ENCODE assay signal across 1 cellular context in the genomic region with DNA sequence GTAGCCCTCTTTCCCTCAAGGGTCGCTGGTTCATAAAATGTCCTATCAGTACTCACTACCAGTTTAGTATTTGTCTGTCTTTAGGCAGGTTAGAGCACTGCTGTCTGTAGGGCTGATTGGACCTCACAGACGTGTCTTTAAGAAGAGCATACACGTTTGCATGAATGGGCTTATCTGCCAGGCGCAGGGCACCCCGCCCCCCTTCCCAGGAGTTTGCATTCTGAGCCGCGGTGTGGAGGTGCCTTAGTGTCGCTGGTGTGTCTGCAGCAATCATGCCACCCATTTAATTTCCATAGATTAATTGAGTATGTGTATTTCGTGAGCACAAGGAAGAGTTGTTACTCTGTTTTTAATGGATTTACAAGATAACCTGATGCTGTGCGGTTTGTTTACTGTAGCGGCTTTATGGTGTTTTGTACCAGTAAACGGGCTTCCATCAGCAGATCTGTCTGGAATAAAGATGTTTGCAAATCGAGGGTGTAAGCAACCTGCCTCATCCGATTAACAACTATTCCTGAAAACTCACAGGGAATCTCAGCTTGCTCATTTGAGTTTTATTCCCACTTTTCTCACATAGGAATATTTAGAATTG.
TF ChIP-seq lines count a peak whose summit lies in the region.

No MANE protein-coding gene starts in this region.

TF ChIP-seq in K562, 482 proteins besides CTCF, POLR2A, EP300 and RAD21 (continued from another document and continues in another):
- TF ChIP-seq ZNF592 (IDR thresholded peaks at IDR 0.05) (peak; percentile 71), ZNF253 (CRISPR knock-in tag; conservative IDR thresholded peaks at IDR 0.05) (no peak), ZNF263 (CRISPR knock-in tag; IDR thresholded peaks at IDR 0.05; ENCODE audit: borderline replicate concordance) (no peak), NFE2 (IDR thresholded peaks at IDR 0.05; ENCODE audit: low read depth) (peak; percentile 36; the same call in 1 of the 2 replicates), MED1 (CRISPR knock-in tag; IDR thresholded peaks at IDR 0.05; ENCODE audit: borderline replicate concordance) (no peak), ARNT (IDR thresholded peaks at IDR 0.05) (no peak; a peak in 2 of 4 replicates), NR2C2 (CRISPR knock-in tag; IDR thresholded peaks at IDR 0.05) (no peak), NR2C2 (tag; IDR thresholded peaks at IDR 0.05) (no peak), MYBL2 (IDR thresholded peaks at IDR 0.05; ENCODE audit: low read depth) (no peak), MYBL2 (CRISPR knock-in tag; IDR thresholded peaks at IDR 0.05; ENCODE audit: borderline replicate concordance) (no peak), HNRNPH1 (optimal IDR thresholded peaks at IDR 0.05; ENCODE audit: low read depth, low read length) (no peak), HINFP (tag; conservative IDR thresholded peaks at IDR 0.05; ENCODE audit: low read depth) (no peak), NFXL1 (CRISPR knock-in tag; IDR thresholded peaks at IDR 0.05) (no peak), MAFG (tag; conservative IDR thresholded peaks at IDR 0.05) (no peak), ZKSCAN1 (IDR thresholded peaks at IDR 0.05; ENCODE audit: low read depth, low read length) (no peak), POU5F1 (IDR thresholded peaks at IDR 0.05; ENCODE audit: borderline replicate concordance, low read depth, low read length, partially characterized antibody) (no peak), TCF15 (CRISPR knock-in tag; IDR thresholded peaks at IDR 0.05) (no peak), STAT5B (CRISPR knock-in tag; IDR thresholded peaks at IDR 0.05) (no peak), MLX (CRISPR knock-in tag; conservative IDR thresholded peaks at IDR 0.05) (no peak), ZNF583 (CRISPR knock-in tag; IDR thresholded peaks at IDR 0.05) (no peak), SP1 (CRISPR knock-in tag; IDR thresholded peaks at IDR 0.05) (peak; percentile 49), NFIX (CRISPR knock-in tag; IDR thresholded peaks at IDR 0.05; ENCODE audit: low read depth) (no peak), NFYB (IDR thresholded peaks at IDR 0.05; ENCODE audit: extremely low read depth, insufficient read length) (no peak), ESRRA (IDR thresholded peaks at IDR 0.05; ENCODE audit: borderline replicate concordance, low read depth) (no peak), NEUROD1 (IDR thresholded peaks at IDR 0.05; ENCODE audit: borderline replicate concordance, low read depth, low read length, partially characterized antibody) (peak; percentile 12), ZEB2 (IDR thresholded peaks at IDR 0.05) (peak; percentile 58; the same call in 1 of the 2 replicates), C11orf30 (IDR thresholded peaks at IDR 0.05; ENCODE audit: low read depth) (peak; percentile 38), GATAD2A (IDR thresholded peaks at IDR 0.05) (peak; percentile 53; the same call in 1 of the 2 replicates), THRA (IDR thresholded peaks at IDR 0.05) (no peak), SLC30A9 (CRISPR knock-in tag; IDR thresholded peaks at IDR 0.05) (no peak), CCNT2 (IDR thresholded peaks at IDR 0.05; ENCODE audit: borderline replicate concordance, extremely low read depth, insufficient read length, low read depth, low read length) (peak; percentile 30)
- TF ChIP-seq, protein P1, sequence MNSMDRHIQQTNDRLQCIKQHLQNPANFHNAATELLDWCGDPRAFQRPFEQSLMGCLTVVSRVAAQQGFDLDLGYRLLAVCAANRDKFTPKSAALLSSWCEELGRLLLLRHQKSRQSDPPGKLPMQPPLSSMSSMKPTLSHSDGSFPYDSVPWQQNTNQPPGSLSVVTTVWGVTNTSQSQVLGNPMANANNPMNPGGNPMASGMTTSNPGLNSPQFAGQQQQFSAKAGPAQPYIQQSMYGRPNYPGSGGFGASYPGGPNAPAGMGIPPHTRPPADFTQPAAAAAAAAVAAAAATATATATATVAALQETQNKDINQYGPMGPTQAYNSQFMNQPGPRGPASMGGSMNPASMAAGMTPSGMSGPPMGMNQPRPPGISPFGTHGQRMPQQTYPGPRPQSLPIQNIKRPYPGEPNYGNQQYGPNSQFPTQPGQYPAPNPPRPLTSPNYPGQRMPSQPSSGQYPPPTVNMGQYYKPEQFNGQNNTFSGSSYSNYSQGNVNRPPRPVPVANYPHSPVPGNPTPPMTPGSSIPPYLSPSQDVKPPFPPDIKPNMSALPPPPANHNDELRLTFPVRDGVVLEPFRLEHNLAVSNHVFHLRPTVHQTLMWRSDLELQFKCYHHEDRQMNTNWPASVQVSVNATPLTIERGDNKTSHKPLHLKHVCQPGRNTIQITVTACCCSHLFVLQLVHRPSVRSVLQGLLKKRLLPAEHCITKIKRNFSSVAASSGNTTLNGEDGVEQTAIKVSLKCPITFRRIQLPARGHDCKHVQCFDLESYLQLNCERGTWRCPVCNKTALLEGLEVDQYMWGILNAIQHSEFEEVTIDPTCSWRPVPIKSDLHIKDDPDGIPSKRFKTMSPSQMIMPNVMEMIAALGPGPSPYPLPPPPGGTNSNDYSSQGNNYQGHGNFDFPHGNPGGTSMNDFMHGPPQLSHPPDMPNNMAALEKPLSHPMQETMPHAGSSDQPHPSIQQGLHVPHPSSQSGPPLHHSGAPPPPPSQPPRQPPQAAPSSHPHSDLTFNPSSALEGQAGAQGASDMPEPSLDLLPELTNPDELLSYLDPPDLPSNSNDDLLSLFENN (IDR thresholded peaks at IDR 0.05; ENCODE audit: low read depth in 2 of 2, low read length in 2 of 2), result 0 out of 4 replicates have a peak, but pooled peaks of 1 of the 2 experiments have one; percentile 28
- TF ChIP-seq, protein P2, sequence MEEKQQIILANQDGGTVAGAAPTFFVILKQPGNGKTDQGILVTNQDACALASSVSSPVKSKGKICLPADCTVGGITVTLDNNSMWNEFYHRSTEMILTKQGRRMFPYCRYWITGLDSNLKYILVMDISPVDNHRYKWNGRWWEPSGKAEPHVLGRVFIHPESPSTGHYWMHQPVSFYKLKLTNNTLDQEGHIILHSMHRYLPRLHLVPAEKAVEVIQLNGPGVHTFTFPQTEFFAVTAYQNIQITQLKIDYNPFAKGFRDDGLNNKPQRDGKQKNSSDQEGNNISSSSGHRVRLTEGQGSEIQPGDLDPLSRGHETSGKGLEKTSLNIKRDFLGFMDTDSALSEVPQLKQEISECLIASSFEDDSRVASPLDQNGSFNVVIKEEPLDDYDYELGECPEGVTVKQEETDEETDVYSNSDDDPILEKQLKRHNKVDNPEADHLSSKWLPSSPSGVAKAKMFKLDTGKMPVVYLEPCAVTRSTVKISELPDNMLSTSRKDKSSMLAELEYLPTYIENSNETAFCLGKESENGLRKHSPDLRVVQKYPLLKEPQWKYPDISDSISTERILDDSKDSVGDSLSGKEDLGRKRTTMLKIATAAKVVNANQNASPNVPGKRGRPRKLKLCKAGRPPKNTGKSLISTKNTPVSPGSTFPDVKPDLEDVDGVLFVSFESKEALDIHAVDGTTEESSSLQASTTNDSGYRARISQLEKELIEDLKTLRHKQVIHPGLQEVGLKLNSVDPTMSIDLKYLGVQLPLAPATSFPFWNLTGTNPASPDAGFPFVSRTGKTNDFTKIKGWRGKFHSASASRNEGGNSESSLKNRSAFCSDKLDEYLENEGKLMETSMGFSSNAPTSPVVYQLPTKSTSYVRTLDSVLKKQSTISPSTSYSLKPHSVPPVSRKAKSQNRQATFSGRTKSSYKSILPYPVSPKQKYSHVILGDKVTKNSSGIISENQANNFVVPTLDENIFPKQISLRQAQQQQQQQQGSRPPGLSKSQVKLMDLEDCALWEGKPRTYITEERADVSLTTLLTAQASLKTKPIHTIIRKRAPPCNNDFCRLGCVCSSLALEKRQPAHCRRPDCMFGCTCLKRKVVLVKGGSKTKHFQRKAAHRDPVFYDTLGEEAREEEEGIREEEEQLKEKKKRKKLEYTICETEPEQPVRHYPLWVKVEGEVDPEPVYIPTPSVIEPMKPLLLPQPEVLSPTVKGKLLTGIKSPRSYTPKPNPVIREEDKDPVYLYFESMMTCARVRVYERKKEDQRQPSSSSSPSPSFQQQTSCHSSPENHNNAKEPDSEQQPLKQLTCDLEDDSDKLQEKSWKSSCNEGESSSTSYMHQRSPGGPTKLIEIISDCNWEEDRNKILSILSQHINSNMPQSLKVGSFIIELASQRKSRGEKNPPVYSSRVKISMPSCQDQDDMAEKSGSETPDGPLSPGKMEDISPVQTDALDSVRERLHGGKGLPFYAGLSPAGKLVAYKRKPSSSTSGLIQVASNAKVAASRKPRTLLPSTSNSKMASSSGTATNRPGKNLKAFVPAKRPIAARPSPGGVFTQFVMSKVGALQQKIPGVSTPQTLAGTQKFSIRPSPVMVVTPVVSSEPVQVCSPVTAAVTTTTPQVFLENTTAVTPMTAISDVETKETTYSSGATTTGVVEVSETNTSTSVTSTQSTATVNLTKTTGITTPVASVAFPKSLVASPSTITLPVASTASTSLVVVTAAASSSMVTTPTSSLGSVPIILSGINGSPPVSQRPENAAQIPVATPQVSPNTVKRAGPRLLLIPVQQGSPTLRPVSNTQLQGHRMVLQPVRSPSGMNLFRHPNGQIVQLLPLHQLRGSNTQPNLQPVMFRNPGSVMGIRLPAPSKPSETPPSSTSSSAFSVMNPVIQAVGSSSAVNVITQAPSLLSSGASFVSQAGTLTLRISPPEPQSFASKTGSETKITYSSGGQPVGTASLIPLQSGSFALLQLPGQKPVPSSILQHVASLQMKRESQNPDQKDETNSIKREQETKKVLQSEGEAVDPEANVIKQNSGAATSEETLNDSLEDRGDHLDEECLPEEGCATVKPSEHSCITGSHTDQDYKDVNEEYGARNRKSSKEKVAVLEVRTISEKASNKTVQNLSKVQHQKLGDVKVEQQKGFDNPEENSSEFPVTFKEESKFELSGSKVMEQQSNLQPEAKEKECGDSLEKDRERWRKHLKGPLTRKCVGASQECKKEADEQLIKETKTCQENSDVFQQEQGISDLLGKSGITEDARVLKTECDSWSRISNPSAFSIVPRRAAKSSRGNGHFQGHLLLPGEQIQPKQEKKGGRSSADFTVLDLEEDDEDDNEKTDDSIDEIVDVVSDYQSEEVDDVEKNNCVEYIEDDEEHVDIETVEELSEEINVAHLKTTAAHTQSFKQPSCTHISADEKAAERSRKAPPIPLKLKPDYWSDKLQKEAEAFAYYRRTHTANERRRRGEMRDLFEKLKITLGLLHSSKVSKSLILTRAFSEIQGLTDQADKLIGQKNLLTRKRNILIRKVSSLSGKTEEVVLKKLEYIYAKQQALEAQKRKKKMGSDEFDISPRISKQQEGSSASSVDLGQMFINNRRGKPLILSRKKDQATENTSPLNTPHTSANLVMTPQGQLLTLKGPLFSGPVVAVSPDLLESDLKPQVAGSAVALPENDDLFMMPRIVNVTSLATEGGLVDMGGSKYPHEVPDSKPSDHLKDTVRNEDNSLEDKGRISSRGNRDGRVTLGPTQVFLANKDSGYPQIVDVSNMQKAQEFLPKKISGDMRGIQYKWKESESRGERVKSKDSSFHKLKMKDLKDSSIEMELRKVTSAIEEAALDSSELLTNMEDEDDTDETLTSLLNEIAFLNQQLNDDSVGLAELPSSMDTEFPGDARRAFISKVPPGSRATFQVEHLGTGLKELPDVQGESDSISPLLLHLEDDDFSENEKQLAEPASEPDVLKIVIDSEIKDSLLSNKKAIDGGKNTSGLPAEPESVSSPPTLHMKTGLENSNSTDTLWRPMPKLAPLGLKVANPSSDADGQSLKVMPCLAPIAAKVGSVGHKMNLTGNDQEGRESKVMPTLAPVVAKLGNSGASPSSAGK (IDR thresholded peaks at IDR 0.05), result no peak
